8 cellular contexts compared by ENCODE assay signal in the genomic region with DNA sequence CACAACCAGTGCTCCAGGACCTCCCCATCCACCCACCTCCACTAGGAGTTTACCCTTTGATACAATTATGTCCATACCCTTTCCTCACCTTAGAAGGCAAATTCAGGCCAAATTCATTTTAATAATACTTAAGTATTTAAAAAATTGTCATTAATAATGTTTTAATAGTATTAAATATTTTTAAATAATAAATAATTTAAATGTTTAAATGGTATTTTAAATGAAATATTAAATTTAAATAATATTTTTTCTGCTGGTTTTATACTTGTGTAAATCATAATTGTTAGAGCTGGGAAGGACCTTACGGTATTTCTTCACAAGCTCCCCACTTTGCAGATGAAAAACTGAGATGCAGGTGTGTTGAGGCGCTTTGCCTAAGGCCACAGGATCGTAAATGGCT.
"Had no signal": no experiment of that assay in that cellular context is flagged by ENCODE, and none has a peak within 500 bp of the region (broad histone marks: within the 10 kb centered on the region; RNA-seq: fewer than 3 reads in every experiment).

No MANE protein-coding gene starts in this region.

- DNase-seq: GDM1, GF-D8 had no signal

- FAIRE-seq: G401.6, GM12878, GM12891, GM12892, GM18507, GM19239 had no signal

- H3K4me3 ChIP-seq: GM12878 had no signal

- ATAC-seq: GM12878 had no signal
